ENCODE assay signal across 11 cellular contexts in the genomic region with DNA sequence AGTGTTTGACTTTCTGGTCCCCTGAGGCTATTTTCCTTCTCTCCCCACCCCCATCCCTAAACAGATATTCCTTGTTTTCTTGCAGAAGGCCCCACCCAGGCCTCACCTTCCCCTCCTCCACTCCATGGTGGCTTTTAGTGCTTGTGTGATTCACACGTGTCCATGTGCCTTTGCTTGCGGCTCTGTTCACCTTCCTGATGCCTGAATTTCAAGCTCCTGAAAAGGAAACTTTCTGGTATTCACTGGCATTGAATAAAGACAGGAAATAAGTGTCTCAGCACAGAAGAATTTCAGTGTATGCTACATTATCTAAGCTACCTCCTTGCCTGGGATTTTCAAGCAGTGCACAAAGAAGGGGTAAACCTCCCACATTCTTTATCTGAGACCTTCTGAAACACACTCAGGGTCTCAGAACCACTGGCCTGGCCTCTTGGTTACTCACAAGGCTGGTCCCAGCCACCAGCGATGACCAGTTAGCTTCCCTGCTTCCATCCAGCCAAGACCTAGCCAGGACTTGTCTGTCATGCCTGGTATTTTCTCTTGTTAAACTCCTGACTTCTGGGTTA. TPM values are rescaled to one million over a fixed set of nuclear protein-coding genes. Genes with fewer than 3 reads are reported as not detected.
A peak's percentile ranks its signal among the peaks of the same experiment; 100 is the strongest.
DNase-seq lines count a peak whose midpoint lies in the region; ATAC-seq and TF ChIP-seq lines count a peak whose summit lies in the region.
"Had no signal": no experiment of that assay in that cellular context is flagged by ENCODE, and none has a peak within 500 bp of the region (broad histone marks: within the 10 kb centered on the region; RNA-seq: fewer than 3 reads in every experiment).

No MANE protein-coding gene starts in this region.

- H4K8ac ChIP-seq in trophoblast cell (ENCODE audit: low read depth, low read length) = peak overlapping the region; percentile 59

- no CpG with 5 or more reads among the region's 3 CpGs for WGBS in trophoblast cell (ENCODE audit: extremely low coverage, insufficient coverage, insufficient read length)
- 60 to 75% (median 68%) methylated on average over 3 of the region's 3 CpGs for WGBS in adrenal gland, 4 donors

- no peaks in the 10 kb centered on the region for H3K9me3 ChIP-seq in fibroblast of lung (ENCODE audit: control insufficient read depth, insufficient read depth, low read depth, low read length)
- no peaks in the 10 kb centered on the region for H3K9me3 ChIP-seq in trophoblast cell (ENCODE audit: insufficient read depth, low read depth, low read length)
- H3K9me3 ChIP-seq in CD4-positive, alpha-beta T cell (ENCODE audit: control insufficient read depth, low read length) = no peaks in the 10 kb centered on the region
- H3K9me3 ChIP-seq in WERI-Rb-1 (ENCODE audit: severe bottlenecking) = no peaks in the 10 kb centered on the region
- no peaks in the 10 kb centered on the region for H3K9me3 ChIP-seq in adrenal gland (replicated peaks in 1 of 3)

- peak overlapping the region; percentile 72 for H2BK12ac ChIP-seq in trophoblast cell (ENCODE audit: low read length)

- peak overlapping the region; percentile 69 for H2AFZ ChIP-seq in fibroblast of lung (ENCODE audit: low read length)
- no peak overlapping the region for H2AFZ ChIP-seq in trophoblast cell (ENCODE audit: insufficient read depth, low read length, poor library complexity)

- H3K4me1 ChIP-seq in fibroblast of lung (ENCODE audit: control insufficient read depth, extremely low read depth, insufficient read depth, low read length) (peaks cover 7% of the 10 kb centered on the region), trophoblast cell (ENCODE audit: control insufficient read depth in 1 of 2, insufficient read depth in 2 of 2, low read length in 2 of 2) (peaks cover 15 to 22% of the 10 kb centered on the region in 2 experiments), adrenal gland (replicated peaks in 1 of 2) (no peaks in the 10 kb centered on the region)

- no peak for ATAC-seq in CD4-positive, alpha-beta T cell (ENCODE audit: poor library complexity)

- no peak overlapping the region for H3K4me3 Mint-ChIP-seq in CD4-positive, alpha-beta T cell

- TF ChIP-seq CTCF in RWPE1 (conservative IDR thresholded peaks at IDR 0.05; ENCODE audit: low read depth) (no peak), fibroblast of lung (conservative IDR thresholded peaks at IDR 0.05 in 1 of 2, IDR thresholded peaks at IDR 0.05 in 1 of 2; ENCODE audit: low read depth in 1 of 2, low read length in 2 of 2) (no peak), WERI-Rb-1 (IDR thresholded peaks at IDR 0.05; ENCODE audit: low read depth, low read length) (no peak), adrenal gland (IDR thresholded peaks at IDR 0.05) (no peak)
- no peak for TF ChIP-seq CTCF in CD4-positive, alpha-beta T cell (IDR thresholded peaks at IDR 0.05)

- no peak overlapping the region for H3K18ac ChIP-seq in trophoblast cell (ENCODE audit: low read length)

- CTCF ChIA-PET in RWPE1 (lab: Yijun Ruan, JAX) = interaction anchor here (0.9 kb wide), 1 partner anchor 23 kb away, joined by 3 read pairs; no protein-coding TSS in a partner anchor
- CTCF ChIA-PET in CD4-positive, alpha-beta T cell (lab: Charles Lee) = interaction anchor here (0.7 to 0.8 kb wide), 2 partner anchors 41 to 722 kb away, joined by 4 read pairs; no protein-coding TSS in a partner anchor

- H2BK120ac ChIP-seq in trophoblast cell (ENCODE audit: insufficient read depth, low read length, poor library complexity) = peak overlapping the region; percentile 54

- H3K9ac ChIP-seq in fibroblast of lung (ENCODE audit: insufficient read depth, low read length) (no peak overlapping the region), trophoblast cell (ENCODE audit: low read length) (no peak overlapping the region)

- H3K36me3 ChIP-seq in fibroblast of lung (ENCODE audit: control insufficient read depth, insufficient read depth, low read length) (no peaks in the 10 kb centered on the region), trophoblast cell (ENCODE audit: control insufficient read depth in 1 of 2, insufficient read depth in 2 of 2, low read length in 2 of 2) (no peaks in the 10 kb centered on the region), WERI-Rb-1 (no peaks in the 10 kb centered on the region), adrenal gland (replicated peaks in 1 of 2) (no peaks in the 10 kb centered on the region)

- H3K27ac Mint-ChIP-seq in CD4-positive, alpha-beta T cell = no peak overlapping the region

- intact Hi-C loops in CD4-positive, alpha-beta T cell (cut with DNase I, micrococcal nuclease) = no loop called here
- intact Hi-C loops in adrenal gland (cut with DNase I) = no loop called here

- H3K79me1 ChIP-seq in trophoblast cell (ENCODE audit: low read length) = peaks cover 13% of the 10 kb centered on the region

- no peak overlapping the region for H4K12ac ChIP-seq in trophoblast cell (ENCODE audit: low read depth, low read length)

- no peak overlapping the region for H2AK5ac ChIP-seq in trophoblast cell (ENCODE audit: low read length)

- H3K4me3 ChIP-seq in fibroblast of lung (replicated peaks in 1 of 4; ENCODE audit: control extremely low read depth in 1 of 4, insufficient read depth in 1 of 4, low read depth in 3 of 4, low read length in 4 of 4) (no peak overlapping the region), trophoblast cell (ENCODE audit: low read depth, low read length) (no peak overlapping the region), WERI-Rb-1 (ENCODE audit: low read depth, low read length) (no peak overlapping the region), adrenal gland (no peak overlapping the region)

- no peaks in the 10 kb centered on the region for H3K27me3 Mint-ChIP-seq in CD4-positive, alpha-beta T cell

- no peaks in the 10 kb centered on the region for H3K36me3 Mint-ChIP-seq in CD4-positive, alpha-beta T cell (ENCODE audit: low read depth)

- H3K9me3 Mint-ChIP-seq in CD4-positive, alpha-beta T cell = no peaks in the 10 kb centered on the region

- H4K91ac ChIP-seq in trophoblast cell (ENCODE audit: low read depth, low read length) = peak overlapping the region; percentile 41

- H3K27ac ChIP-seq in RWPE1 (peak overlapping the region; percentile 99), fibroblast of lung (ENCODE audit: insufficient read depth, low read length) (no peak overlapping the region), trophoblast cell (ENCODE audit: low read depth, low read length) (peak overlapping the region; percentile 98), WERI-Rb-1 (no peak overlapping the region), adrenal gland (no peak overlapping the region)
- no peak overlapping the region for H3K27ac ChIP-seq in CD4-positive, alpha-beta T cell (ENCODE audit: low read depth, low read length)

- no peak overlapping the region for H3K4ac ChIP-seq in trophoblast cell (ENCODE audit: low read depth, low read length)

- H3K14ac ChIP-seq in trophoblast cell (ENCODE audit: low read length) = no peak overlapping the region

- H4K20me1 ChIP-seq in fibroblast of lung (ENCODE audit: control insufficient read depth, extremely low read depth, insufficient read depth, low read length) = no peaks in the 10 kb centered on the region

- no peak overlapping the region for H3K23ac ChIP-seq in trophoblast cell (ENCODE audit: low read length)

- H3K27me3 ChIP-seq in fibroblast of lung (ENCODE audit: control insufficient read depth, insufficient read depth, low read length) (no peaks in the 10 kb centered on the region), trophoblast cell (ENCODE audit: insufficient read depth, low read length) (no peaks in the 10 kb centered on the region), WERI-Rb-1 (ENCODE audit: insufficient read depth, low read depth, severe bottlenecking) (no peaks in the 10 kb centered on the region), adrenal gland (no peaks in the 10 kb centered on the region)
- H3K27me3 ChIP-seq in CD4-positive, alpha-beta T cell (ENCODE audit: control insufficient read depth, insufficient read depth, low read length) = no peaks in the 10 kb centered on the region

- H3K4me2 ChIP-seq in fibroblast of lung (ENCODE audit: extremely low read depth, insufficient read depth, low read length) = peak overlapping the region; percentile 40
- peak overlapping the region; percentile 31 for H3K4me2 ChIP-seq in trophoblast cell (ENCODE audit: low read length)

- H2BK5ac ChIP-seq in trophoblast cell (ENCODE audit: low read depth, low read length, poor library complexity) = peak overlapping the region; percentile 32

- H3K4me1 Mint-ChIP-seq in CD4-positive, alpha-beta T cell (ENCODE audit: low read depth) = no peaks in the 10 kb centered on the region

- DNase-seq in GM03348 (ENCODE audit: low spot score) (peak; percentile 76), RWPE1 (ENCODE audit: low spot score) (peak; percentile 84), fibroblast of lung (ENCODE audit: low read depth in 2 of 2) (peak in 1 of 2 donors; percentile 96), trophoblast cell (peak; percentile 97), HuH-7.5 (ENCODE audit: low spot score) (no peak), WERI-Rb-1 (no peak), adrenal gland (no peak)
- no peak for DNase-seq in CD4-positive, alpha-beta T cell
- DNase-seq: activated CD4-positive, alpha-beta T cell treated with anti-CD3 and anti-CD28 coated beads for 48 hours; NCI-H1436 treated with DMSO at 0.1 percent for 48 hours; stimulated activated naive CD4-positive, alpha-beta T cell had no signal

- no peaks in the 10 kb centered on the region for H3K79me2 ChIP-seq in fibroblast of lung (ENCODE audit: control insufficient read depth, insufficient read depth, low read length)
- H3K79me2 ChIP-seq in trophoblast cell (ENCODE audit: control insufficient read depth, insufficient read depth, low read length, poor library complexity) = no peaks in the 10 kb centered on the region

- POLR2A ChIA-PET in RWPE1 (lab: Yijun Ruan, JAX; ENCODE audit: low non-redundant PET) = interaction anchor here (1.4 kb wide), 1 partner anchor 39 kb away, joined by 4 read pairs; no protein-coding TSS in a partner anchor
- POLR2A ChIA-PET in CD4-positive, alpha-beta T cell (lab: Charles Lee) = interaction anchor here (1.4 kb wide), 1 partner anchor 21 kb away, joined by 3 read pairs; no protein-coding TSS in a partner anchor

- no peak for TF ChIP-seq POLR2A in adrenal gland (IDR thresholded peaks at IDR 0.05)

RNA-seq across cellular contexts. Expression of a gene that starts 17.2 kb away (rescaled TPM):
- total RNA-seq in fibroblast of lung (64.2 and 102 TPM in 2 replicates), adrenal gland (100 to 1,000 TPM in 7 of 8 donors, 10 to 100 TPM in 1; 94.0 to 392 (median 187) TPM)
- polyA plus RNA-seq in fibroblast of lung (59.3 and 76.0 TPM in 2 replicates), adrenal gland (100 to 1,000 TPM in 1 of 3 donors, 10 to 100 TPM in 2; 48.3 to 140 (median 52.1) TPM)
- polyA plus RNA-seq in fibroblast of lung (2012) = 39.7 and 46.5 TPM in 2 replicates
- 22.0 and 31.4 TPM in 2 replicates for polyA minus RNA-seq in fibroblast of lung (ENCODE audit: low replicate concordance)
- 125 and 132 TPM in 2 replicates for polyA plus RNA-seq in trophoblast cell (2013)
- total RNA-seq in CD4-positive, alpha-beta T cell = 10 to 100 TPM; 52.1 to 52.5 TPM

Comparison
In these comparisons a context has a peak if more than half of its experiments do, and no peak if none do; other contexts are left out.
1. DNase-seq: peak in GM03348 (single experiment), RWPE1 (single experiment) and trophoblast cell (2 of 2); none in CD4-positive, alpha-beta T cell (0 of 10), HuH-7.5 (single experiment), WERI-Rb-1 (single experiment) and adrenal gland (0 of 7).
2. H3K27ac ChIP-seq: peak in RWPE1 (single experiment) and trophoblast cell (single experiment); none in fibroblast of lung (single experiment), CD4-positive, alpha-beta T cell (single experiment), WERI-Rb-1 (single experiment) and adrenal gland (0 of 5).